Comparison of ENCODE assay signal across 27 cellular contexts in genomic region chr1:240018617-240019016, GRCh38.
DNase-seq lines count a peak whose midpoint lies in the region; ATAC-seq and TF ChIP-seq lines count a peak whose summit lies in the region.
"Had no signal": no experiment of that assay in that cellular context is flagged by ENCODE, and none has a peak within 500 bp of the region (broad histone marks: within the 10 kb centered on the region; RNA-seq: fewer than 3 reads in every experiment).

No MANE protein-coding gene starts in this region.

- H3K36me3 ChIP-seq in PC-3 (ENCODE audit: low read depth, low read length): 0 out of 2 replicates have a peak, but pooled peaks cover 4% of the 10 kb centered on the region
- H3K36me3 ChIP-seq: BE2C; BLaER1; BLaER1 treated with 17β-estradiol and CSF1 and Interleukin-3, amounts not matched to agents 10 nM and 100 nM had no signal

- H3K4me1 ChIP-seq in PC-3 (ENCODE audit: insufficient read depth, low read length): no peaks in the 10 kb centered on the region
- H3K4me1 ChIP-seq: A549; BE2C; BLaER1; BLaER1 treated with 17β-estradiol and CSF1 and Interleukin-3, amounts not matched to agents 10 nM and 100 nM; Caco-2 had no signal

- no peaks in the 10 kb centered on the region for H4K20me1 ChIP-seq in PC-3 (ENCODE audit: low read length)
- H4K20me1 ChIP-seq: BLaER1; BLaER1 treated with 17β-estradiol and CSF1 and Interleukin-3, amounts not matched to agents 10 nM and 100 nM had no signal

- H3K27me3 ChIP-seq in PC-3 (ENCODE audit: low read length): no peaks in the 10 kb centered on the region
- H3K27me3 ChIP-seq: BE2C; BLaER1; BLaER1 treated with 17β-estradiol and CSF1 and Interleukin-3, amounts not matched to agents 10 nM and 100 nM had no signal

- no peaks in the 10 kb centered on the region for H3K9me2 ChIP-seq in PC-3 (replicated peaks; ENCODE audit: low read length)

- H3K79me2 ChIP-seq in PC-3 (ENCODE audit: low read length): no peaks in the 10 kb centered on the region

- H3K9ac ChIP-seq in PC-3 (ENCODE audit: low read length): no peak overlapping the region
- H3K9ac ChIP-seq: BLaER1; BLaER1 treated with 17β-estradiol and CSF1 and Interleukin-3, amounts not matched to agents 10 nM and 100 nM had no signal

- no TSS peak for BruUV-seq in PC-3 (replicated peaks; lab: Mats Ljungman, UMichigan)

- no peaks in the 10 kb centered on the region for H3F3A ChIP-seq in PC-3 (ENCODE audit: low read length, unreplicated experiment)

- CTCF ChIA-PET in PC-3 (lab: Charles Lee): no interaction called here

- intact Hi-C loops in PC-3 (cut with micrococcal nuclease): no loop called here

- peaks cover 12% of the 10 kb centered on the region for H3K9me3 ChIP-seq in PC-3 (ENCODE audit: low read length)
- H3K9me3 ChIP-seq: BE2C, Caco-2 had no signal

- TF ChIP-seq CTCF in PC-3 (conservative IDR thresholded peaks at IDR 0.05; ENCODE audit: low read depth, low read length): no peak

- H3K27ac ChIP-seq in PC-3 (ENCODE audit: low read length): no peak overlapping the region
- H3K27ac ChIP-seq: 22Rv1; A549; BLaER1; BLaER1 treated with 17β-estradiol and CSF1 and Interleukin-3, amounts not matched to agents 10 nM and 100 nM; C4-2B had no signal

- no peak overlapping the region for H3K4me2 ChIP-seq in PC-3 (ENCODE audit: low read length)
- H3K4me2 ChIP-seq: A549; BLaER1; BLaER1 treated with 17β-estradiol and CSF1 and Interleukin-3, amounts not matched to agents 10 nM and 100 nM had no signal

- H3K4me3 ChIP-seq in PC-3 (ENCODE audit: low read length): no peak overlapping the region
- H3K4me3 ChIP-seq: A549; BLaER1; BLaER1 treated with 17β-estradiol and CSF1 and Interleukin-3, amounts not matched to agents 10 nM and 100 nM had no signal

- peak; percentile 95 for ATAC-seq in PC-3
- ATAC-seq: A549; CD8-positive, alpha-beta T cell had no signal

- H2AFZ ChIP-seq in PC-3 (ENCODE audit: low read length): no peak overlapping the region

- DNase-seq in PC-3 (peak; percentile 71), COLO829 (ENCODE audit: low spot score) (no peak)
- DNase-seq: 8988T; ACHN; AML-193; BE2C; C1 segment of cervical spinal cord; Caco-2; Calu3; CD4-positive, alpha-beta memory T cell; CD4-positive, alpha-beta T cell; CD4-positive, CD25-positive, alpha-beta regulatory T cell; CD8-positive, alpha-beta memory T cell; CD8-positive, alpha-beta T cell; COR-L47; DMS 273 treated with DMSO at 0.1 percent for 48 hours; DMS153; DMS53; DMS79; DMS79 treated with DMSO at 0.1 percent for 48 hours; DND-41; EL had no signal

- POLR2A ChIA-PET in PC-3 (lab: Charles Lee; ENCODE audit: unreplicated experiment): no interaction called here
